In genomic region chr3:43175541-43175940, GRCh38 we compare ENCODE assay signal across 17 cellular contexts.
DNase-seq lines count a peak whose midpoint lies in the region; ATAC-seq and TF ChIP-seq lines count a peak whose summit lies in the region.
"Had no signal": no experiment of that assay in that cellular context is flagged by ENCODE, and none has a peak within 500 bp of the region (broad histone marks: within the 10 kb centered on the region; RNA-seq: fewer than 3 reads in every experiment).

No MANE protein-coding gene starts in this region.

- no peak overlapping the region for H3K27ac Mint-ChIP-seq in endodermal cell
- H3K27ac Mint-ChIP-seq in naive thymus-derived CD4-positive, alpha-beta T cell, result peak overlapping the region in 6 of 9 donors; percentile 10 to 88 (median 64)
- H3K27ac Mint-ChIP-seq in stimulated activated memory B cell treated with anti-CD40 and anti-IgM and Interleukin-4, amounts not matched to agents 10 μg/mL and 1 μg/mL and 100 μg/mL, for 72 hours, result no peak overlapping the region
- H3K27ac Mint-ChIP-seq: CD8-positive, alpha-beta T cell had no signal

- no peak overlapping the region for H4K5ac ChIP-seq in IMR-90 (ENCODE audit: low read depth, low read length)

- H3K4me3 ChIP-seq in IMR-90 (ENCODE audit: insufficient read depth, low read depth, low read length) (no peak overlapping the region), endodermal cell (ENCODE audit: low read length) (no peak overlapping the region)
- H3K4me3 ChIP-seq in naive thymus-derived CD4-positive, alpha-beta T cell (ENCODE audit: low read length), result no peak overlapping the region
- H3K4me3 ChIP-seq: GM12878 had no signal

- no peak overlapping the region for H3K4me2 ChIP-seq in IMR-90 (ENCODE audit: low read depth, low read length)

- peak overlapping the region; percentile 71 for H2AK5ac ChIP-seq in IMR-90 (ENCODE audit: low read depth, low read length)

- H3K36me3 Mint-ChIP-seq in endodermal cell (ENCODE audit: low read depth), result no peaks in the 10 kb centered on the region
- H3K36me3 Mint-ChIP-seq in naive thymus-derived CD4-positive, alpha-beta T cell, result peaks cover 11 to 41% (median 17%) of the 10 kb centered on the region in 5 donors
- no peaks in the 10 kb centered on the region for H3K36me3 Mint-ChIP-seq in stimulated activated memory B cell treated with anti-CD40 and anti-IgM and Interleukin-4, amounts not matched to agents 10 μg/mL and 1 μg/mL and 100 μg/mL, for 72 hours

- H3K4ac ChIP-seq in IMR-90 (ENCODE audit: low read depth, low read length), result peak overlapping the region; percentile 9; the same call in 1 of the 2 replicates

- H2BK15ac ChIP-seq in IMR-90 (ENCODE audit: low read depth, low read length), result no peak overlapping the region; the same call in 2 of the 3 replicates

- WGBS in IMR-90 (ENCODE audit: extremely low coverage in 2 of 2, insufficient read length in 1 of 2), 2 experiments, result 100% methylated on average over 1 of the region's 5 CpGs; no CpG with 5 or more reads in 1 of the 2 experiments
- WGBS in endodermal cell (ENCODE audit: insufficient coverage in 1 of 2, insufficient read length in 1 of 2), 2 experiments, result 96 to 100% methylated on average over 3 to 5 of the region's 5 CpGs

- peaks cover under 1% of the 10 kb centered on the region for H3K27me3 Mint-ChIP-seq in endodermal cell (ENCODE audit: insufficient read depth)
- H3K27me3 Mint-ChIP-seq in naive thymus-derived CD4-positive, alpha-beta T cell, result peaks cover 0 to 8% (median 0%) of the 10 kb centered on the region in 5 donors
- H3K27me3 Mint-ChIP-seq in stimulated activated memory B cell treated with anti-CD40 and anti-IgM and Interleukin-4, amounts not matched to agents 10 μg/mL and 1 μg/mL and 100 μg/mL, for 72 hours, result peaks cover 7% of the 10 kb centered on the region

- H2AFZ ChIP-seq in IMR-90 (replicated peaks; ENCODE audit: low read length, poor library complexity), result peak overlapping the region; percentile 60

- ATAC-seq in IMR-90 (ENCODE audit: low read depth) (no peak), GM18520 (IDR thresholded peaks at IDR 0.05; ENCODE audit: unreplicated experiment) (no peak)
- no peak for ATAC-seq in naive thymus-derived CD4-positive, alpha-beta T cell
- no peak for ATAC-seq in stimulated activated memory B cell treated with anti-CD40 and anti-IgM and Interleukin-4, amounts not matched to agents 10 μg/mL and 1 μg/mL and 100 μg/mL, for 72 hours
- ATAC-seq: CD8-positive, alpha-beta T cell; GM12878 had no signal

- BruUV-seq in IMR-90 (replicated peaks; lab: Mats Ljungman, UMichigan), result no TSS peak

- POLR2A ChIA-PET in IMR-90 (lab: Charles Lee; ENCODE audit: unreplicated experiment), result no interaction called here
- POLR2A ChIA-PET in naive thymus-derived CD4-positive, alpha-beta T cell (lab: Charles Lee), result interaction anchor here (1.1 to 3.6 kb wide), 7 partner anchors 9 to 25 kb away, joined by 4 to 25 read pairs (median 5); no protein-coding TSS in a partner anchor

- H3K79me1 ChIP-seq in IMR-90 (ENCODE audit: low read depth in 1 of 2, low read length in 2 of 2), result peaks cover 0 to 12% of the 10 kb centered on the region in 2 experiments; a peak in 2 of 4 replicates

- no peak for TF ChIP-seq RAD21 in IMR-90 (IDR thresholded peaks at IDR 0.05; ENCODE audit: low read length)

- no peak overlapping the region for H3K9ac ChIP-seq in IMR-90 (ENCODE audit: low read depth, low read length)
- no peak overlapping the region for H3K9ac ChIP-seq in endodermal cell (ENCODE audit: extremely low read depth, low read length, poor library complexity, severe bottlenecking)

- TF ChIP-seq CTCF in IMR-90 (conservative IDR thresholded peaks at IDR 0.05; ENCODE audit: low read depth, low read length) (no peak), endodermal cell (conservative IDR thresholded peaks at IDR 0.05) (no peak)

- no peak overlapping the region for H3K56ac ChIP-seq in IMR-90 (ENCODE audit: extremely low read depth, insufficient read depth, low read length)

- H4K20me1 ChIP-seq in IMR-90 (ENCODE audit: insufficient read depth, low read length), result no peaks in the 10 kb centered on the region

- H3K27ac ChIP-seq in IMR-90 (ENCODE audit: insufficient read depth, low read length) (no peak overlapping the region), endodermal cell (ENCODE audit: low read depth, low read length) (no peak overlapping the region)
- H3K27ac ChIP-seq in naive thymus-derived CD4-positive, alpha-beta T cell (ENCODE audit: low read depth, low read length), result no peak overlapping the region

- H3K27me3 ChIP-seq in IMR-90 (ENCODE audit: control insufficient read depth, insufficient read depth, low read length) (no peaks in the 10 kb centered on the region), endodermal cell (ENCODE audit: control insufficient read depth, insufficient read depth, low read length, poor library complexity, severe bottlenecking) (no peaks in the 10 kb centered on the region)
- no peaks in the 10 kb centered on the region for H3K27me3 ChIP-seq in naive thymus-derived CD4-positive, alpha-beta T cell (ENCODE audit: control insufficient read depth in 2 of 2, insufficient read depth in 2 of 2, low read length in 2 of 2)

- no peak overlapping the region; the same call in 1 of the 2 replicates for H2BK20ac ChIP-seq in IMR-90 (ENCODE audit: low read depth, low read length)

- peaks cover 11% of the 10 kb centered on the region for H3K9me3 Mint-ChIP-seq in endodermal cell
- peaks cover 10 to 38% (median 24%) of the 10 kb centered on the region in 11 donors for H3K9me3 Mint-ChIP-seq in naive thymus-derived CD4-positive, alpha-beta T cell
- peaks cover 7% of the 10 kb centered on the region for H3K9me3 Mint-ChIP-seq in stimulated activated memory B cell treated with anti-CD40 and anti-IgM and Interleukin-4, amounts not matched to agents 10 μg/mL and 1 μg/mL and 100 μg/mL, for 72 hours

- H2BK120ac ChIP-seq in IMR-90 (ENCODE audit: low read depth, low read length), result peak overlapping the region; percentile 18; the same call in 1 of the 2 replicates

- in situ Hi-C loops in IMR-90 (cut with MboI; ENCODE audit: low sequenced_read_pairs), result no loop called here

- H3K4me1 ChIP-seq in IMR-90 (ENCODE audit: control insufficient read depth, insufficient read depth, low read length) (peaks cover 14% of the 10 kb centered on the region), endodermal cell (ENCODE audit: control insufficient read depth, insufficient read depth, low read length) (no peaks in the 10 kb centered on the region)
- peaks cover 20% of the 10 kb centered on the region in 2 donors for H3K4me1 ChIP-seq in naive thymus-derived CD4-positive, alpha-beta T cell (ENCODE audit: control insufficient read depth in 2 of 2, insufficient read depth in 2 of 2, low read length in 2 of 2)

- TF ChIP-seq POLR2A in IMR-90 (IDR thresholded peaks at IDR 0.05; ENCODE audit: low read depth, low read length), result no peak

- DNase-seq in IMR-90 (no peak), NCI-H345 treated with DMSO at 0.1 percent for 48 hours (lab: John Stamatoyannopoulos, UW; ENCODE audit: unreplicated experiment) (peak; percentile 12), endodermal cell (peak; percentile 30), GF-D8 (lab: John Stamatoyannopoulos, UW) (no peak), hippocampal formation (lab: John Stamatoyannopoulos, UW) (no peak)
- DNase-seq in naive thymus-derived CD4-positive, alpha-beta T cell, result no peak
- DNase-seq: C1 segment of cervical spinal cord; Caco-2; CD8-positive, alpha-beta T cell; DMS153; DND-41; GOT3; H7; HCEC 1CT had no signal

- no peak overlapping the region for H3K18ac ChIP-seq in IMR-90 (ENCODE audit: low read depth, low read length)

- intact Hi-C loops in IMR-90 (cut with micrococcal nuclease), result no loop called here
- intact Hi-C loops in naive thymus-derived CD4-positive, alpha-beta T cell (cut with micrococcal nuclease), result no loop called here

- dilution Hi-C loops in IMR-90 (cut with HindIII; ENCODE audit: low sequenced_read_pairs, unreplicated experiment), result no loop called here

- H4K8ac ChIP-seq in IMR-90 (ENCODE audit: low read depth in 2 of 2, low read length in 2 of 2), result peak overlapping the region in 1 of 2 experiments; percentile 32; a peak in 1 of 4 replicates

- CTCF ChIA-PET in IMR-90 (lab: Yijun Ruan, JAX), result interaction anchor here (0.6 kb wide), 1 partner anchor 467 kb away, joined by 4 read pairs; no protein-coding TSS in a partner anchor
- CTCF ChIA-PET in naive thymus-derived CD4-positive, alpha-beta T cell (lab: Charles Lee), result interaction anchor here (1.0 to 2.7 kb wide), 4 partner anchors 13 to 203 kb away, joined by 3 to 16 read pairs (median 3); no protein-coding TSS in a partner anchor

- peaks cover 19% of the 10 kb centered on the region for H3K9me1 ChIP-seq in IMR-90 (ENCODE audit: insufficient read depth, low read length)

- no peaks in the 10 kb centered on the region for H3K4me1 Mint-ChIP-seq in endodermal cell
- peaks cover 28 to 41% (median 38%) of the 10 kb centered on the region in 7 donors for H3K4me1 Mint-ChIP-seq in naive thymus-derived CD4-positive, alpha-beta T cell
- peaks cover 19% of the 10 kb centered on the region for H3K4me1 Mint-ChIP-seq in stimulated activated memory B cell treated with anti-CD40 and anti-IgM and Interleukin-4, amounts not matched to agents 10 μg/mL and 1 μg/mL and 100 μg/mL, for 72 hours

- no peak overlapping the region for H2BK5ac ChIP-seq in IMR-90 (ENCODE audit: low read depth, low read length, poor library complexity, severe bottlenecking)

- no peak overlapping the region for H3K23ac ChIP-seq in IMR-90 (ENCODE audit: low read depth, low read length)

- H2AK9ac ChIP-seq in IMR-90 (replicated peaks; ENCODE audit: low read depth, low read length, poor library complexity), result peak overlapping the region; percentile 16

- H3K9me3 ChIP-seq in IMR-90 (ENCODE audit: control insufficient read depth, insufficient read depth, low read length) (peaks cover 3% of the 10 kb centered on the region; the same call in 1 of the 2 replicates), endodermal cell (ENCODE audit: control insufficient read depth, low read length) (peaks cover 15% of the 10 kb centered on the region)
- H3K9me3 ChIP-seq in naive thymus-derived CD4-positive, alpha-beta T cell (ENCODE audit: control insufficient read depth in 2 of 3, low read length in 3 of 3), result peaks cover 0 to 11% (median 0%) of the 10 kb centered on the region in 3 experiments
- H3K9me3 ChIP-seq: Caco-2 had no signal

- H4K91ac ChIP-seq in IMR-90 (ENCODE audit: insufficient read depth, low read depth, low read length), result no peak overlapping the region; the same call in 1 of the 2 replicates

- H3K4me3 Mint-ChIP-seq in endodermal cell, result no peak overlapping the region
- no peak overlapping the region for H3K4me3 Mint-ChIP-seq in naive thymus-derived CD4-positive, alpha-beta T cell
- no peak overlapping the region for H3K4me3 Mint-ChIP-seq in stimulated activated memory B cell treated with anti-CD40 and anti-IgM and Interleukin-4, amounts not matched to agents 10 μg/mL and 1 μg/mL and 100 μg/mL, for 72 hours
- H3K4me3 Mint-ChIP-seq: CD8-positive, alpha-beta T cell had no signal

- H3K36me3 ChIP-seq in IMR-90 (ENCODE audit: control insufficient read depth, insufficient read depth, low read length), result no peaks in the 10 kb centered on the region
- no peaks in the 10 kb centered on the region for H3K36me3 ChIP-seq in endodermal cell (ENCODE audit: control insufficient read depth, insufficient read depth, low read length)
- H3K36me3 ChIP-seq in naive thymus-derived CD4-positive, alpha-beta T cell (ENCODE audit: control insufficient read depth in 2 of 3, insufficient read depth in 3 of 3, low read length in 3 of 3), result no peaks in the 10 kb centered on the region

- H3K14ac ChIP-seq in IMR-90 (replicated peaks; ENCODE audit: low read depth, low read length), result peak overlapping the region; percentile 31

Comparison
In these comparisons a context has a peak if more than half of its experiments do, and no peak if none do; other contexts are left out.
1. DNase-seq: peak in NCI-H345 treated with DMSO at 0.1 percent for 48 hours (single experiment) and endodermal cell (single experiment); none in IMR-90 (single experiment), naive thymus-derived CD4-positive, alpha-beta T cell (0 of 9), GF-D8 (single experiment) and hippocampal formation (0 of 2).
2. H3K27ac Mint-ChIP-seq: peak in naive thymus-derived CD4-positive, alpha-beta T cell (6 of 9); none in endodermal cell (single experiment) and stimulated activated memory B cell treated with anti-CD40 and anti-IgM and Interleukin-4, amounts not matched to agents 10 μg/mL and 1 μg/mL and 100 μg/mL, for 72 hours (single experiment).